8 cellular contexts compared by ENCODE assay signal in the genomic region with DNA sequence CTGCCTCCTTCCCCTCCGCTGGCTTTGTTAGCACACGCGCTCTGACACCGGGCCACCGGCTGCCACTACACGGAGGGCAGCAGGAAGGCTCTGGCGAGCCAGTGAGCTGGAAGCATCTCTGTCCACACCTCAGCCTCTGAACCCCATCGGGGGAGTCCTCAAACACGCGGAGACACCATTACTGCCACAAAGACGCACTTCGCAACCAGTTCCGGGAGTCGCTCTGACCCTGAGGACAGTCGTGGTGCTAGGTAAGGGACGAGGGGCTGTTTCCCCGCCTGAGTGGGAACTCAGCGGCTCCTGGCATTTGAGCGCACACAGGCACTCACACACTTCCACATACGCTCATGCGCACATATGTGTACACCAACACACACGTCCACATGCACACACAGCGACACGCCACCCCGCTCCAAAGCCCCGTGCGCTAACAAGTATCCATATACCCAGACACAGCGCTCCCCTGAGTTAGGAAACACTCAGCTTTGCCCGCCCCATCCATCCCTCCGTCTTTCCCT.
DNase-seq lines count a peak whose midpoint lies in the region; ATAC-seq and TF ChIP-seq lines count a peak whose summit lies in the region.

No MANE protein-coding gene starts in this region.

- H3K27ac ChIP-seq in AG04450 (ENCODE audit: low read depth, low read length) (no peak overlapping the region), OCI-LY7 (ENCODE audit: low read depth, low read length, poor library complexity, severe bottlenecking) (peak overlapping the region; percentile 45), SJCRH30 (no peak overlapping the region)

- CTCF ChIA-PET in AG04450 (lab: Charles Lee) = no interaction called here
- CTCF ChIA-PET in OCI-LY7 (lab: Charles Lee; ENCODE audit: unreplicated experiment) = interaction anchor here (0.6 kb wide), 1 partner anchor 34 kb away, joined by 3 read pairs; no protein-coding TSS in a partner anchor

- peaks cover 45% of the 10 kb centered on the region for H3K79me2 ChIP-seq in OCI-LY7 (ENCODE audit: insufficient read depth, low read depth, low read length)

- no peaks in the 10 kb centered on the region for H3K9me2 ChIP-seq in OCI-LY7 (ENCODE audit: insufficient read depth, low read length)

- H3K4me2 ChIP-seq in OCI-LY7 (ENCODE audit: low read length) = peak overlapping the region; percentile 90

- intact Hi-C loops in OCI-LY7 (cut with micrococcal nuclease; ENCODE audit: unreplicated experiment) = loop anchor here (1.0 to 2.0 kb wide), 4 partner anchors 76 to 133 kb away; no protein-coding TSS in a partner anchor

- DNase-seq in AG04450 (ENCODE audit: low read depth, low spot score) (no peak), OCI-LY7 (ENCODE audit: low spot score) (peak; percentile 61), choroid plexus epithelial cell (ENCODE audit: low read depth) (no peak), SJCRH30 (no peak), NCI-H2029 (lab: John Stamatoyannopoulos, UW) (no peak)

- ATAC-seq in GM18519 (IDR thresholded peaks at IDR 0.05; ENCODE audit: low FRiP score, unreplicated experiment) = peak; percentile 27
- peak; percentile 19 for ATAC-seq in HG02981 (IDR thresholded peaks at IDR 0.05; ENCODE audit: unreplicated experiment)

- no TSS peak for BruUV-seq in OCI-LY7 (replicated peaks; lab: Mats Ljungman, UMichigan)

- H3K4me3 ChIP-seq in AG04450 (ENCODE audit: low read depth, low read length) (peak overlapping the region; percentile 93), OCI-LY7 (ENCODE audit: low read depth, low read length, poor library complexity, severe bottlenecking) (peak overlapping the region; percentile 86), choroid plexus epithelial cell (ENCODE audit: low read depth, low read length) (peak overlapping the region; percentile 97), mononuclear cell (ENCODE audit: low read length) (peak overlapping the region; percentile 42), SJCRH30 (no peak overlapping the region)

- no peak for TF ChIP-seq CTCF in AG04450 (IDR thresholded peaks at IDR 0.05; ENCODE audit: low read depth, low read length)
- TF ChIP-seq CTCF in OCI-LY7 (conservative IDR thresholded peaks at IDR 0.05; ENCODE audit: low read length) = no peak
- no peak for TF ChIP-seq CTCF in choroid plexus epithelial cell (conservative IDR thresholded peaks at IDR 0.05; ENCODE audit: low read depth, low read length)

- H3K27me3 ChIP-seq in AG04450 (ENCODE audit: control insufficient read depth, insufficient read depth, low read length) (no peaks in the 10 kb centered on the region), mononuclear cell (ENCODE audit: insufficient read depth, low read length) (peaks cover 4% of the 10 kb centered on the region), SJCRH30 (no peaks in the 10 kb centered on the region)

- POLR2A ChIA-PET in AG04450 (lab: Yijun Ruan, JAX) = interaction anchor here (1.9 kb wide), 1 partner anchor 77 kb away, joined by 6 read pairs; no protein-coding TSS in a partner anchor
- POLR2A ChIA-PET in OCI-LY7 (lab: Charles Lee) = interaction anchor here (0.6 to 6.3 kb wide), 7 partner anchors 19 to 141 kb away, joined by 3 to 42 read pairs (median 3); no protein-coding TSS in a partner anchor

- H4K20me1 ChIP-seq in OCI-LY7 (ENCODE audit: insufficient read depth, low read length) = peaks cover 8% of the 10 kb centered on the region; the same call in 1 of the 2 replicates

- H2AFZ ChIP-seq in OCI-LY7 (ENCODE audit: low read length) = peak overlapping the region; percentile 83

- H3K36me3 ChIP-seq in OCI-LY7 (ENCODE audit: insufficient read depth, low read length) (peaks cover 23% of the 10 kb centered on the region), SJCRH30 (peaks cover 11% of the 10 kb centered on the region; the same call in 1 of the 2 replicates)

- H3K9me3 ChIP-seq in AG04450 (ENCODE audit: control insufficient read depth, insufficient read depth, low read length) (no peaks in the 10 kb centered on the region; the same call in 1 of the 2 replicates), OCI-LY7 (ENCODE audit: low read length) (no peaks in the 10 kb centered on the region), mononuclear cell (ENCODE audit: low read depth, low read length) (no peaks in the 10 kb centered on the region), SJCRH30 (replicated peaks) (peaks cover 3% of the 10 kb centered on the region; the same call in 1 of the 2 replicates)

- H3K4me1 ChIP-seq in OCI-LY7 (ENCODE audit: insufficient read depth, low read length, poor library complexity, severe bottlenecking) = peaks cover 45% of the 10 kb centered on the region
- H3K4me1 ChIP-seq in mononuclear cell (ENCODE audit: insufficient read depth, low read length) = peaks cover 43% of the 10 kb centered on the region
- H3K4me1 ChIP-seq in SJCRH30 = peaks cover 30% of the 10 kb centered on the region
